Comparison of ENCODE assay signal across 21 cellular contexts in genomic region chr13:51040431-51040830, GRCh38.
DNase-seq lines count a peak whose midpoint lies in the region; ATAC-seq and TF ChIP-seq lines count a peak whose summit lies in the region.
"Had no signal": no experiment of that assay in that cellular context is flagged by ENCODE, and none has a peak within 500 bp of the region (broad histone marks: within the 10 kb centered on the region; RNA-seq: fewer than 3 reads in every experiment).

No MANE protein-coding gene starts in this region.

- no peak for TF ChIP-seq CTCF in endodermal cell (conservative IDR thresholded peaks at IDR 0.05)
- no peak for TF ChIP-seq CTCF in glutamatergic neuron (IDR thresholded peaks at IDR 0.05; ENCODE audit: partially characterized antibody, unreplicated experiment)

- no peak overlapping the region for H3K4me3 ChIP-seq in endodermal cell (ENCODE audit: low read length)
- H3K4me3 ChIP-seq: BLaER1 treated with 17β-estradiol and CSF1 and Interleukin-3, amounts not matched to agents 10 nM and 100 nM; GM12878 had no signal

- H3K9ac ChIP-seq in endodermal cell (ENCODE audit: extremely low read depth, low read length, poor library complexity, severe bottlenecking): no peak overlapping the region
- H3K9ac ChIP-seq: BLaER1 treated with 17β-estradiol and CSF1 and Interleukin-3, amounts not matched to agents 10 nM and 100 nM had no signal

- ATAC-seq in left ventricle myocardium superior: no peak
- ATAC-seq: CD8-positive, alpha-beta T cell; GM12878 had no signal

- intact Hi-C loops in left ventricle myocardium superior (cut with micrococcal nuclease): no loop called here

- no peaks in the 10 kb centered on the region for H3K9me3 ChIP-seq in endodermal cell (ENCODE audit: control insufficient read depth, low read length)
- H3K9me3 ChIP-seq: BLaER1 treated with 17β-estradiol and CSF1 and Interleukin-3, amounts not matched to agents 10 nM and 100 nM; Caco-2 had no signal

- H3K36me3 Mint-ChIP-seq in endodermal cell (ENCODE audit: low read depth): no peaks in the 10 kb centered on the region
- no peaks in the 10 kb centered on the region for H3K36me3 Mint-ChIP-seq in glutamatergic neuron (ENCODE audit: unreplicated experiment)
- H3K36me3 Mint-ChIP-seq: CD8-positive, alpha-beta T cell had no signal

- H3K27ac Mint-ChIP-seq in endodermal cell (no peak overlapping the region), glutamatergic neuron (ENCODE audit: unreplicated experiment) (peak overlapping the region; percentile 68)
- H3K27ac Mint-ChIP-seq: B cell; CD4-positive, alpha-beta T cell; CD8-positive, alpha-beta T cell had no signal

- H3K4me1 Mint-ChIP-seq in endodermal cell (no peaks in the 10 kb centered on the region), glutamatergic neuron (ENCODE audit: low read depth, unreplicated experiment) (peaks cover 24% of the 10 kb centered on the region)
- H3K4me1 Mint-ChIP-seq: B cell had no signal

- DNase-seq in endodermal cell: peak; percentile 19
- no peak for DNase-seq in glutamatergic neuron
- no peak for DNase-seq in AG08395 (ENCODE audit: low spot score)
- DNase-seq in amygdala (lab: John Stamatoyannopoulos, UW): no peak
- no peak for DNase-seq in left ventricle myocardium superior
- DNase-seq: 8988T; ACHN; AML-193; Caco-2; Calu3; CD4-positive, alpha-beta T cell; CD8-positive, alpha-beta T cell; DMS153; DMS53; DND-41; EL; GDM1 had no signal

- H3K27me3 ChIP-seq in endodermal cell (ENCODE audit: control insufficient read depth, insufficient read depth, low read length, poor library complexity, severe bottlenecking): no peaks in the 10 kb centered on the region
- H3K27me3 ChIP-seq: BLaER1 treated with 17β-estradiol and CSF1 and Interleukin-3, amounts not matched to agents 10 nM and 100 nM had no signal

- no peaks in the 10 kb centered on the region for H3K36me3 ChIP-seq in endodermal cell (ENCODE audit: control insufficient read depth, insufficient read depth, low read length)
- H3K36me3 ChIP-seq: BLaER1 treated with 17β-estradiol and CSF1 and Interleukin-3, amounts not matched to agents 10 nM and 100 nM had no signal

- H3K4me1 ChIP-seq in endodermal cell (ENCODE audit: control insufficient read depth, insufficient read depth, low read length): no peaks in the 10 kb centered on the region
- H3K4me1 ChIP-seq: Caco-2 had no signal

- WGBS in endodermal cell (ENCODE audit: insufficient coverage in 1 of 2, insufficient read length in 1 of 2), 2 experiments: 92 to 95% methylated on average over 7 of the region's 7 CpGs

- H3K27me3 Mint-ChIP-seq in endodermal cell (ENCODE audit: insufficient read depth) (no peaks in the 10 kb centered on the region), glutamatergic neuron (ENCODE audit: unreplicated experiment) (peaks cover 2% of the 10 kb centered on the region)
- H3K27me3 Mint-ChIP-seq: CD4-positive, alpha-beta T cell had no signal

- H3K27ac ChIP-seq in endodermal cell (ENCODE audit: low read depth, low read length): no peak overlapping the region
- H3K27ac ChIP-seq: BLaER1 treated with 17β-estradiol and CSF1 and Interleukin-3, amounts not matched to agents 10 nM and 100 nM; C4-2B had no signal

- H3K9me3 Mint-ChIP-seq in endodermal cell (no peaks in the 10 kb centered on the region), glutamatergic neuron (ENCODE audit: unreplicated experiment) (peaks cover 3% of the 10 kb centered on the region)
- H3K9me3 Mint-ChIP-seq: CD4-positive, alpha-beta T cell; CD8-positive, alpha-beta T cell had no signal

- H3K4me3 Mint-ChIP-seq in endodermal cell: no peak overlapping the region
- no peak overlapping the region for H3K4me3 Mint-ChIP-seq in glutamatergic neuron (ENCODE audit: unreplicated experiment)
- H3K4me3 Mint-ChIP-seq: B cell; CD4-positive, alpha-beta T cell; CD8-positive, alpha-beta T cell had no signal
